In the genomic region with DNA sequence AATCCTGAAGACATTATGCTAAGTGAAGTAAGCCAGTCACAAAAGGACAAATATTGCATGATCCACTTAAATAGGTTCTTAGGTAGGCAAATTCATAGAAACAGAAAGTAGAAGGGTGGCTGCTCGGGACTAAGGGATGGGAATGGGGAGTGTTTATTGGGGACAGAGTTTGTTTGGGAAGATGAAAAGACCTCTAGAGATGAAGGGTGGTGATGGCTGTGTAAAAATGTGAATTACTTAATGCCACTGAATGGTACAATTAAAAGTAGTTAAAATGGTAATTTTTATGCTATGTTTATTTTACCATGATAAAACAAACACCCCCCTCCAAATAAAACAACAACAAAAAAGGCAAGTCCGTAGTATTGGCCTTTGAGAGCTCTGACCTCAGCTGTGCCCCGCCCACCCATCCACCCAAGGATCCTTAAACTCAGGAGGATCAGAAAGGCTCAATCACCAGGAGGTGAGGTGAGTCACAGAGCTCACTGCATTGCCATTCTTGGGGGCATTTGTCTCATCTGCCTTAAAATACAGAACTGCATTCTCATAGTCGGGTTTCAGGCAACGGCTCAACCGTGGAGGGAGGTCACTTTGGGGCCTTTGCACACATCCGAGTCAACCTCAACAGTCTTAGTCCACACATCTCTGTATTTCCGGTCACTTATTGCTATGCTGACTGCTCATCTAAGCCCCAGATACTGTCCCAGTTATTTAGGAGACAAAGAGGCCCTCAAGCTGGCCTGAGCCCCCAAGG, we compare ENCODE assay signal across 22 cellular contexts.
A peak's percentile ranks its signal among the peaks of the same experiment; 100 is the strongest.
DNase-seq lines count a peak whose midpoint lies in the region; ATAC-seq and TF ChIP-seq lines count a peak whose summit lies in the region.
"Had no signal": no experiment of that assay in that cellular context is flagged by ENCODE, and none has a peak within 500 bp of the region (broad histone marks: within the 10 kb centered on the region; RNA-seq: fewer than 3 reads in every experiment).

No MANE protein-coding gene starts in this region.

- peaks cover 16 to 25% (median 20%) of the 10 kb centered on the region in 4 donors for H3K4me1 Mint-ChIP-seq in CD4-positive, CD25-positive, alpha-beta regulatory T cell

- H3K9me3 Mint-ChIP-seq in CD4-positive, CD25-positive, alpha-beta regulatory T cell, result no peaks in the 10 kb centered on the region
- H3K9me3 Mint-ChIP-seq: activated T-cell treated with anti-CD3 and anti-CD28 coated beads, Interleukin-2, amount 50 U/mL, for 24 hours; natural killer cell treated with Interleukin-12 subunit alpha and Interleukin-12 subunit beta and Interleukin-15 and Interleukin-18, amount 100 ng/mL, for 72 hours; stimulated activated memory B cell treated with anti-CD40 and anti-IgM and Interleukin-4, amounts not matched to agents 10 μg/mL and 1 μg/mL and 100 μg/mL, for 72 hours; WTC11 had no signal

- no peak overlapping the region for H3K27ac ChIP-seq in CD4-positive, CD25-positive, alpha-beta regulatory T cell (ENCODE audit: insufficient read depth, low read length, poor library complexity, severe bottlenecking)
- H3K27ac ChIP-seq in HEK293 (ENCODE audit: extremely low read depth, low read depth, low read length), result no peak overlapping the region
- H3K27ac ChIP-seq in WERI-Rb-1, result no peak overlapping the region; the same call in 1 of the 2 replicates
- H3K27ac ChIP-seq: body of pancreas, gastrocnemius medialis, HL-60, lower lobe of right lung, SJCRH30 had no signal

- no peak for TF ChIP-seq CTCF in HEK293 (tag by site-specific recombination; IDR thresholded peaks at IDR 0.05)
- no peak for TF ChIP-seq CTCF in WERI-Rb-1 (IDR thresholded peaks at IDR 0.05; ENCODE audit: low read depth, low read length)

- H3K4me1 ChIP-seq in CD4-positive, CD25-positive, alpha-beta regulatory T cell (ENCODE audit: control insufficient read depth, insufficient read depth, low read length, poor library complexity, severe bottlenecking), result peaks cover 13% of the 10 kb centered on the region
- peaks cover 12% of the 10 kb centered on the region for H3K4me1 ChIP-seq in HEK293 (ENCODE audit: control insufficient read depth, insufficient read depth, low read length)

- peaks cover 6% of the 10 kb centered on the region for H3K27me3 Mint-ChIP-seq in CD4-positive, CD25-positive, alpha-beta regulatory T cell
- H3K27me3 Mint-ChIP-seq: activated T-cell treated with anti-CD3 and anti-CD28 coated beads, Interleukin-2, amount 50 U/mL, for 24 hours had no signal

- CTCF ChIA-PET in HEK293 (lab: Yijun Ruan, JAX), result interaction anchor here (1.2 kb wide), 1 partner anchor 372 kb away, joined by 3 read pairs; no protein-coding TSS in a partner anchor

- POLR2A ChIA-PET in HEK293 (lab: Yijun Ruan, JAX), result no interaction called here

- no peak for DNase-seq in CD4-positive, CD25-positive, alpha-beta regulatory T cell
- peak; percentile 59 for DNase-seq in WERI-Rb-1
- DNase-seq in iPS-NIHi7 (ENCODE audit: extremely low spot score), result peak; percentile 46
- no peak for DNase-seq in NCI-H146 (lab: John Stamatoyannopoulos, UW)
- DNase-seq in retina, result no peak
- DNase-seq: activated T-cell treated with anti-CD3 and anti-CD28 coated beads, Interleukin-2, amount 50 U/mL, for 24 hours; body of pancreas; cerebellar nuclear complex; gastrocnemius medialis; Karpas-422; lower lobe of right lung; MV-4-11; NCI-H1436 treated with DMSO at 0.1 percent for 48 hours; T1000 had no signal

- no peaks in the 10 kb centered on the region for H3K9me3 ChIP-seq in CD4-positive, CD25-positive, alpha-beta regulatory T cell (ENCODE audit: control insufficient read depth in 2 of 2, low read length in 2 of 2)
- H3K9me3 ChIP-seq in HEK293 (ENCODE audit: control insufficient read depth, insufficient read depth, low read depth, low read length), result no peaks in the 10 kb centered on the region
- no peaks in the 10 kb centered on the region for H3K9me3 ChIP-seq in WERI-Rb-1 (ENCODE audit: severe bottlenecking)
- H3K9me3 ChIP-seq: body of pancreas, gastrocnemius medialis, lower lobe of right lung, SJCRH30 had no signal

- ATAC-seq in CD4-positive, CD25-positive, alpha-beta regulatory T cell (ENCODE audit: low read depth in 2 of 2), result no peak
- no peak for ATAC-seq in GM19035 (IDR thresholded peaks at IDR 0.05; ENCODE audit: unreplicated experiment)
- no peak for ATAC-seq in HG02678 (IDR thresholded peaks at IDR 0.05; ENCODE audit: unreplicated experiment)
- ATAC-seq: body of pancreas; gastrocnemius medialis; lower lobe of right lung; natural killer cell treated with Interleukin-12 subunit alpha and Interleukin-12 subunit beta and Interleukin-15 and Interleukin-18, amount 100 ng/mL, for 72 hours; stimulated activated memory B cell treated with anti-CD40 and anti-IgM and Interleukin-4, amounts not matched to agents 10 μg/mL and 1 μg/mL and 100 μg/mL, for 72 hours; WTC11 had no signal

- no peaks in the 10 kb centered on the region for H3K27me3 ChIP-seq in CD4-positive, CD25-positive, alpha-beta regulatory T cell (ENCODE audit: control insufficient read depth, insufficient read depth, low read length)
- no peaks in the 10 kb centered on the region for H3K27me3 ChIP-seq in WERI-Rb-1 (ENCODE audit: insufficient read depth, low read depth, severe bottlenecking)
- H3K27me3 ChIP-seq: body of pancreas, gastrocnemius medialis, SJCRH30 had no signal

- H3K4me3 ChIP-seq in CD4-positive, CD25-positive, alpha-beta regulatory T cell (ENCODE audit: low read depth, low read length), result no peak overlapping the region
- H3K4me3 ChIP-seq in HEK293 (ENCODE audit: low read depth, low read length), result no peak overlapping the region
- no peak overlapping the region for H3K4me3 ChIP-seq in WERI-Rb-1 (ENCODE audit: low read depth, low read length)
- H3K4me3 ChIP-seq: body of pancreas, gastrocnemius medialis, lower lobe of right lung, SJCRH30 had no signal

- H3K4me3 Mint-ChIP-seq in CD4-positive, CD25-positive, alpha-beta regulatory T cell, result peak overlapping the region in 1 of 4 donors; percentile 38
- H3K4me3 Mint-ChIP-seq: activated T-cell treated with anti-CD3 and anti-CD28 coated beads, Interleukin-2, amount 50 U/mL, for 24 hours; natural killer cell treated with Interleukin-12 subunit alpha and Interleukin-12 subunit beta and Interleukin-15 and Interleukin-18, amount 100 ng/mL, for 72 hours; stimulated activated memory B cell treated with anti-CD40 and anti-IgM and Interleukin-4, amounts not matched to agents 10 μg/mL and 1 μg/mL and 100 μg/mL, for 72 hours; WTC11 had no signal

- H3K36me3 ChIP-seq in CD4-positive, CD25-positive, alpha-beta regulatory T cell (ENCODE audit: control insufficient read depth, insufficient read depth, low read length), result no peaks in the 10 kb centered on the region
- H3K36me3 ChIP-seq in HEK293 (ENCODE audit: control insufficient read depth in 2 of 2, insufficient read depth in 1 of 2, low read length in 2 of 2) (no peaks in the 10 kb centered on the region), WERI-Rb-1 (peaks cover 3% of the 10 kb centered on the region; the same call in 1 of the 2 replicates)
- H3K36me3 ChIP-seq: gastrocnemius medialis, lower lobe of right lung, SJCRH30 had no signal

- H3K36me3 Mint-ChIP-seq in CD4-positive, CD25-positive, alpha-beta regulatory T cell, result no peaks in the 10 kb centered on the region
- H3K36me3 Mint-ChIP-seq: natural killer cell treated with Interleukin-12 subunit alpha and Interleukin-12 subunit beta and Interleukin-15 and Interleukin-18, amount 100 ng/mL, for 72 hours; stimulated activated memory B cell treated with anti-CD40 and anti-IgM and Interleukin-4, amounts not matched to agents 10 μg/mL and 1 μg/mL and 100 μg/mL, for 72 hours had no signal

- H3K27ac Mint-ChIP-seq in CD4-positive, CD25-positive, alpha-beta regulatory T cell, result peak overlapping the region in 2 of 3 donors; percentile 2 to 20
- H3K27ac Mint-ChIP-seq: activated T-cell treated with anti-CD3 and anti-CD28 coated beads, Interleukin-2, amount 50 U/mL, for 24 hours; natural killer cell treated with Interleukin-12 subunit alpha and Interleukin-12 subunit beta and Interleukin-15 and Interleukin-18, amount 100 ng/mL, for 72 hours; stimulated activated memory B cell treated with anti-CD40 and anti-IgM and Interleukin-4, amounts not matched to agents 10 μg/mL and 1 μg/mL and 100 μg/mL, for 72 hours; WTC11 had no signal

TF ChIP-seq in HEK293, 187 proteins besides CTCF, POLR2A, EP300 and RAD21 (continues in another document):
- no peak for TF ChIP-seq ZNF830 (tag by site-specific recombination; IDR thresholded peaks at IDR 0.05; ENCODE audit: low read depth)
- TF ChIP-seq, protein P1, sequence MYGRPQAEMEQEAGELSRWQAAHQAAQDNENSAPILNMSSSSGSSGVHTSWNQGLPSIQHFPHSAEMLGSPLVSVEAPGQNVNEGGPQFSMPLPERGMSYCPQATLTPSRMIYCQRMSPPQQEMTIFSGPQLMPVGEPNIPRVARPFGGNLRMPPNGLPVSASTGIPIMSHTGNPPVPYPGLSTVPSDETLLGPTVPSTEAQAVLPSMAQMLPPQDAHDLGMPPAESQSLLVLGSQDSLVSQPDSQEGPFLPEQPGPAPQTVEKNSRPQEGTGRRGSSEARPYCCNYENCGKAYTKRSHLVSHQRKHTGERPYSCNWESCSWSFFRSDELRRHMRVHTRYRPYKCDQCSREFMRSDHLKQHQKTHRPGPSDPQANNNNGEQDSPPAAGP (tag by site-specific recombination; IDR thresholded peaks at IDR 0.05), result peak; percentile 32; the same call in 1 of the 2 replicates
- TF ChIP-seq EGR2 (tag by site-specific recombination; IDR thresholded peaks at IDR 0.05; ENCODE audit: low read depth), result 0 out of 2 replicates have a peak, but pooled peaks have one; percentile 11
- peak; percentile 39 for TF ChIP-seq KLF1 (tag by site-specific recombination; IDR thresholded peaks at IDR 0.05)
- no peak for TF ChIP-seq ZNF707 (tag by site-specific recombination; IDR thresholded peaks at IDR 0.05)
- TF ChIP-seq GLIS1 (tag by site-specific recombination; IDR thresholded peaks at IDR 0.05), result peak; percentile 32; the same call in 1 of the 2 replicates

Comparison
In these comparisons a context has a peak if more than half of its experiments do, and no peak if none do; other contexts are left out.
1. DNase-seq: peak in WERI-Rb-1 (single experiment) and iPS-NIHi7 (single experiment); none in CD4-positive, CD25-positive, alpha-beta regulatory T cell (0 of 3), NCI-H146 (single experiment) and retina (single experiment).